8 cellular contexts compared by ENCODE assay signal in the genomic region with DNA sequence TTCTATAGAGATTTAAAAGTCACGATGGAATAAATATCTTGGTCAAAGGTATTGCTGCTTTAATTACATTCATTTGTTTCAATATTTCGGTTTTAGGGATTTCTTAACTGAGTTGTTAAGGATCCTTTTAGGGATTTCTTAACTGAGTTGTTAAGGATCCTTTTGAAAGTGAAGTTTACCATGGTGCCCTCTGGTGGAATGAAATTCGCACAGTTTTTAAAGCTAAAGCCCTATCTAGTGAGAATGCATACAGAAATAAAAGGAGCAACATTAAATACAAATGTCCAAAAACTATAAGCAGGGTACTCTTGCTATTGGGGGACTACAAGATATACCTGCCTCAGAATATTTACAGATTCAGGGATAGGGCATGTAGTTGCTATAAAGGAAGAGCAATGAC.
DNase-seq lines count a peak whose midpoint lies in the region; ATAC-seq, FAIRE-seq and TF ChIP-seq lines count a peak whose summit lies in the region.

No MANE protein-coding gene starts in this region.

- H3K4me1 Mint-ChIP-seq in type B pancreatic cell (ENCODE audit: unreplicated experiment) = peaks cover 24% of the 10 kb centered on the region

- DNase-seq in SKM-1 treated with dmso at 0.1 percent for 144 hours (lab: John Stamatoyannopoulos, UW; ENCODE audit: unreplicated experiment) (peak; percentile 39), SKM-1 (lab: John Stamatoyannopoulos, UW; ENCODE audit: unreplicated experiment) (no peak), M059J (ENCODE audit: low read depth) (peak; percentile 59), amniotic stem cell (lab: John Stamatoyannopoulos, UW) (peak; percentile 38), type B pancreatic cell (ENCODE audit: extremely low spot score, unreplicated experiment) (no peak), NCI-H1930 (lab: John Stamatoyannopoulos, UW) (no peak)

- H3K4me3 Mint-ChIP-seq in type B pancreatic cell = no peak overlapping the region

- H3K9me3 Mint-ChIP-seq in type B pancreatic cell = no peaks in the 10 kb centered on the region

- FAIRE-seq in islet of Langerhans (lab: Jason Lieb, UNC) = peak; percentile 100

- peak; percentile 78 for TF ChIP-seq CTCF in type B pancreatic cell (conservative IDR thresholded peaks at IDR 0.05)

- no peak for ATAC-seq in GM21717 (IDR thresholded peaks at IDR 0.05; ENCODE audit: unreplicated experiment)

- no peaks in the 10 kb centered on the region for H3K36me3 Mint-ChIP-seq in type B pancreatic cell

- H3K27me3 Mint-ChIP-seq in type B pancreatic cell = no peaks in the 10 kb centered on the region

- no peak overlapping the region for H3K27ac Mint-ChIP-seq in type B pancreatic cell

Comparison
In these comparisons a context has a peak if more than half of its experiments do, and no peak if none do; other contexts are left out.
1. DNase-seq: peak in SKM-1 treated with dmso at 0.1 percent for 144 hours (single experiment), M059J (single experiment) and amniotic stem cell (single experiment); none in SKM-1 (single experiment), type B pancreatic cell (single experiment) and NCI-H1930 (0 of 2).